15 cellular contexts compared by ENCODE assay signal in genomic region chr3:53342353-53342752, GRCh38. TPM values are rescaled to one million over a fixed set of nuclear protein-coding genes. Genes with fewer than 3 reads are reported as not detected.
DNase-seq lines count a peak whose midpoint lies in the region; ATAC-seq and TF ChIP-seq lines count a peak whose summit lies in the region.
"Had no signal": no experiment of that assay in that cellular context is flagged by ENCODE, and none has a peak within 500 bp of the region (broad histone marks: within the 10 kb centered on the region; RNA-seq: fewer than 3 reads in every experiment).

No MANE protein-coding gene starts in this region.

- no peak for DNase-seq in T-helper 2 cell treated with Interferon-gamma antibody and Interleukin-4, amounts not matched to agents 5 μg/mL and 100 μg/mL, for 36 hours (ENCODE audit: low spot score)
- no peak for DNase-seq in T-helper 2 cell
- peak; percentile 35 to 69 (median 54) for DNase-seq in body of pancreas
- peak; percentile 37 for DNase-seq in hepatocyte (ENCODE audit: low spot score)
- peak in 1 of 2 donors; percentile 24 for DNase-seq in gastrocnemius medialis
- DNase-seq in NCI-H2107 (lab: John Stamatoyannopoulos, UW): no peak
- no peak for DNase-seq in activated T-helper 1 cell treated with anti-CD3 and anti-CD28 coated beads, Interleukin-12 subunit alpha, Interleukin-12 subunit beta, Interleukin-2, Interleukin-4 antibody, amounts not matched to agents 30 ng/mL and 10 ng/mL and 1 ng/mL, durations not matched to agents 14 hours and 24 hours and 36 hours (ENCODE audit: low spot score)
- DNase-seq: activated effector memory CD4-positive, alpha-beta T cell treated with anti-CD3 and anti-CD28 coated beads, Interleukin-2, amount 50 U/mL, for 16 hours; CD8-positive, alpha-beta memory T cell; MV-4-11; naive thymus-derived CD4-positive, alpha-beta T cell; retina; stimulated activated CD8-positive, alpha-beta memory T cell treated with anti-CD3 and anti-CD28 coated beads, Interleukin-4, amount 100 ng/mL, for 48 hours; uterus had no signal

- WGBS in body of pancreas, 2 donors: 13 to 22% methylated on average over 3 of the region's 3 CpGs
- 64% methylated on average over 3 of the region's 3 CpGs for WGBS in hepatocyte (ENCODE audit: low lambda C conversion rate, missing lambda C conversion rate)

- no peak overlapping the region for H3K4me3 Mint-ChIP-seq in T-helper 2 cell treated with Interferon-gamma antibody and Interleukin-4, amounts not matched to agents 5 μg/mL and 100 μg/mL, for 36 hours
- no peak overlapping the region for H3K4me3 Mint-ChIP-seq in activated T-helper 1 cell treated with anti-CD3 and anti-CD28 coated beads, Interleukin-12 subunit alpha, Interleukin-12 subunit beta, Interleukin-2, Interleukin-4 antibody, amounts not matched to agents 30 ng/mL and 10 ng/mL and 1 ng/mL, durations not matched to agents 14 hours and 24 hours and 36 hours

- no peaks in the 10 kb centered on the region for H3K9me3 Mint-ChIP-seq in T-helper 2 cell treated with Interferon-gamma antibody and Interleukin-4, amounts not matched to agents 5 μg/mL and 100 μg/mL, for 36 hours
- H3K9me3 Mint-ChIP-seq in activated T-helper 1 cell treated with anti-CD3 and anti-CD28 coated beads, Interleukin-12 subunit alpha, Interleukin-12 subunit beta, Interleukin-2, Interleukin-4 antibody, amounts not matched to agents 30 ng/mL and 10 ng/mL and 1 ng/mL, durations not matched to agents 14 hours and 24 hours and 36 hours: no peaks in the 10 kb centered on the region
- H3K9me3 Mint-ChIP-seq: CD8-positive, alpha-beta memory T cell; naive thymus-derived CD4-positive, alpha-beta T cell had no signal

- TF ChIP-seq CTCF in body of pancreas (IDR thresholded peaks at IDR 0.05) (no peak), hepatocyte (IDR thresholded peaks at IDR 0.05; ENCODE audit: poor library complexity) (no peak), gastrocnemius medialis (IDR thresholded peaks at IDR 0.05 in 4 of 5, conservative IDR thresholded peaks at IDR 0.05 in 1 of 5) (no peak)

- peak; percentile 55 for ATAC-seq in body of pancreas
- no peak for ATAC-seq in gastrocnemius medialis
- ATAC-seq in HG02981 (IDR thresholded peaks at IDR 0.05; ENCODE audit: unreplicated experiment): no peak
- ATAC-seq: naive thymus-derived CD4-positive, alpha-beta T cell had no signal

- peaks cover 0 to 8% of the 10 kb centered on the region in 2 donors for H3K36me3 ChIP-seq in body of pancreas (replicated peaks in 1 of 2; ENCODE audit: insufficient read depth in 1 of 2, low read depth in 2 of 2)
- no peaks in the 10 kb centered on the region for H3K36me3 ChIP-seq in hepatocyte (replicated peaks; ENCODE audit: insufficient read depth, low read depth)
- H3K36me3 ChIP-seq in gastrocnemius medialis: peaks cover 0 to 40% of the 10 kb centered on the region in 2 donors
- H3K36me3 ChIP-seq: uterus had no signal

- H2AFZ ChIP-seq in hepatocyte: no peak overlapping the region

- in situ Hi-C loops in gastrocnemius medialis (cut with MboI; ENCODE audit: low sequenced_read_pairs in 4 of 4): loop anchor here in 1 of 4 donors (25.0 kb wide), 1 partner anchor 545 kb away; the partner anchor contains the start of genes ACTR8 and SELENOK

- H3K9me3 ChIP-seq in body of pancreas (no peaks in the 10 kb centered on the region), hepatocyte (ENCODE audit: low read depth) (no peaks in the 10 kb centered on the region), gastrocnemius medialis (no peaks in the 10 kb centered on the region)
- H3K9me3 ChIP-seq: uterus had no signal

- TF ChIP-seq POLR2A in body of pancreas (IDR thresholded peaks at IDR 0.05) (no peak), gastrocnemius medialis (IDR thresholded peaks at IDR 0.05) (no peak)

- H3K4me1 ChIP-seq in body of pancreas (peaks cover 45% of the 10 kb centered on the region), hepatocyte (ENCODE audit: insufficient read depth) (peaks cover 17% of the 10 kb centered on the region), gastrocnemius medialis (peaks cover 23 to 28% of the 10 kb centered on the region in 2 donors)

- peak overlapping the region; percentile 63 for H3K4me2 ChIP-seq in hepatocyte

- H3K79me2 ChIP-seq in hepatocyte: peaks cover 95% of the 10 kb centered on the region

- no peaks in the 10 kb centered on the region for H4K20me1 ChIP-seq in hepatocyte (ENCODE audit: insufficient read depth, poor library complexity, severe bottlenecking)

- peaks cover 32% of the 10 kb centered on the region for H3K36me3 Mint-ChIP-seq in T-helper 2 cell treated with Interferon-gamma antibody and Interleukin-4, amounts not matched to agents 5 μg/mL and 100 μg/mL, for 36 hours (ENCODE audit: low read depth)
- peaks cover 36% of the 10 kb centered on the region for H3K36me3 Mint-ChIP-seq in activated T-helper 1 cell treated with anti-CD3 and anti-CD28 coated beads, Interleukin-12 subunit alpha, Interleukin-12 subunit beta, Interleukin-2, Interleukin-4 antibody, amounts not matched to agents 30 ng/mL and 10 ng/mL and 1 ng/mL, durations not matched to agents 14 hours and 24 hours and 36 hours (ENCODE audit: low read depth)

- H3K4me1 Mint-ChIP-seq in T-helper 2 cell treated with Interferon-gamma antibody and Interleukin-4, amounts not matched to agents 5 μg/mL and 100 μg/mL, for 36 hours (ENCODE audit: low read depth): peaks cover 28% of the 10 kb centered on the region
- H3K4me1 Mint-ChIP-seq in activated T-helper 1 cell treated with anti-CD3 and anti-CD28 coated beads, Interleukin-12 subunit alpha, Interleukin-12 subunit beta, Interleukin-2, Interleukin-4 antibody, amounts not matched to agents 30 ng/mL and 10 ng/mL and 1 ng/mL, durations not matched to agents 14 hours and 24 hours and 36 hours (ENCODE audit: low read depth): peaks cover 45% of the 10 kb centered on the region

- H3K27me3 Mint-ChIP-seq in T-helper 2 cell treated with Interferon-gamma antibody and Interleukin-4, amounts not matched to agents 5 μg/mL and 100 μg/mL, for 36 hours (ENCODE audit: low read depth): no peaks in the 10 kb centered on the region
- H3K27me3 Mint-ChIP-seq in activated T-helper 1 cell treated with anti-CD3 and anti-CD28 coated beads, Interleukin-12 subunit alpha, Interleukin-12 subunit beta, Interleukin-2, Interleukin-4 antibody, amounts not matched to agents 30 ng/mL and 10 ng/mL and 1 ng/mL, durations not matched to agents 14 hours and 24 hours and 36 hours (ENCODE audit: insufficient read depth): no peaks in the 10 kb centered on the region
- H3K27me3 Mint-ChIP-seq: CD8-positive, alpha-beta memory T cell; naive thymus-derived CD4-positive, alpha-beta T cell had no signal

- H3K4me3 ChIP-seq in body of pancreas: no peak overlapping the region
- H3K4me3 ChIP-seq in hepatocyte: no peak overlapping the region
- no peak overlapping the region for H3K4me3 ChIP-seq in gastrocnemius medialis
- H3K4me3 ChIP-seq: uterus had no signal

- intact Hi-C loops in body of pancreas (cut with DNase I): no loop called here
- intact Hi-C loops in gastrocnemius medialis (cut with DNase I; ENCODE audit: low total_unique reads): no loop called here
- intact Hi-C loops in activated T-helper 1 cell treated with anti-CD3 and anti-CD28 coated beads, Interleukin-12 subunit alpha, Interleukin-12 subunit beta, Interleukin-2, Interleukin-4 antibody, amounts not matched to agents 30 ng/mL and 10 ng/mL and 1 ng/mL, durations not matched to agents 14 hours and 24 hours and 36 hours (cut with micrococcal nuclease): no loop called here

- peak overlapping the region in 3 of 4 donors; percentile 32 to 48 (median 36) for H3K27ac ChIP-seq in body of pancreas
- peak overlapping the region; percentile 82 for H3K27ac ChIP-seq in hepatocyte
- H3K27ac ChIP-seq in gastrocnemius medialis: peak overlapping the region in 3 of 4 donors; percentile 23 to 47 (median 39)
- H3K27ac ChIP-seq: uterus had no signal

- peak overlapping the region; percentile 46 for H3K27ac Mint-ChIP-seq in T-helper 2 cell treated with Interferon-gamma antibody and Interleukin-4, amounts not matched to agents 5 μg/mL and 100 μg/mL, for 36 hours
- no peak overlapping the region for H3K27ac Mint-ChIP-seq in activated T-helper 1 cell treated with anti-CD3 and anti-CD28 coated beads, Interleukin-12 subunit alpha, Interleukin-12 subunit beta, Interleukin-2, Interleukin-4 antibody, amounts not matched to agents 30 ng/mL and 10 ng/mL and 1 ng/mL, durations not matched to agents 14 hours and 24 hours and 36 hours

- no peaks in the 10 kb centered on the region for H3K9me2 ChIP-seq in hepatocyte (replicated peaks; ENCODE audit: insufficient read depth)

- H3K27me3 ChIP-seq in body of pancreas: no peaks in the 10 kb centered on the region
- H3K27me3 ChIP-seq in hepatocyte: no peaks in the 10 kb centered on the region
- no peaks in the 10 kb centered on the region for H3K27me3 ChIP-seq in gastrocnemius medialis
- H3K27me3 ChIP-seq: uterus had no signal

RNA-seq across cellular contexts. Expression of gene DCP1A, which starts 5.0 kb away (rescaled TPM):
- 10 to 100 TPM; 11.9 to 21.8 TPM for total RNA-seq in body of pancreas
- total RNA-seq in hepatocyte: 20.4 and 23.0 TPM in 2 replicates
- polyA plus RNA-seq in hepatocyte: 28.2 and 34.5 TPM in 2 replicates
- 10 to 100 TPM; 10.9 to 18.4 (median 15.2) TPM for total RNA-seq in gastrocnemius medialis
- total RNA-seq in activated T-helper 1 cell treated with anti-CD3 and anti-CD28 coated beads, Interleukin-12 subunit alpha, Interleukin-12 subunit beta, Interleukin-2, Interleukin-4 antibody, amounts not matched to agents 30 ng/mL and 10 ng/mL and 1 ng/mL, durations not matched to agents 14 hours and 24 hours and 36 hours: 46.3 and 48.6 TPM in 2 replicates

Comparison
In these comparisons a context has a peak if more than half of its experiments do, and no peak if none do; other contexts are left out.
1. DNase-seq: peak in body of pancreas (4 of 4) and hepatocyte (single experiment); none in T-helper 2 cell treated with Interferon-gamma antibody and Interleukin-4, amounts not matched to agents 5 μg/mL and 100 μg/mL, for 36 hours (single experiment), T-helper 2 cell (0 of 5), NCI-H2107 (single experiment) and activated T-helper 1 cell treated with anti-CD3 and anti-CD28 coated beads, Interleukin-12 subunit alpha, Interleukin-12 subunit beta, Interleukin-2, Interleukin-4 antibody, amounts not matched to agents 30 ng/mL and 10 ng/mL and 1 ng/mL, durations not matched to agents 14 hours and 24 hours and 36 hours (single experiment).
2. Peak in every context shown above with its lines, with median percentiles within 50 percentile points of each other: H3K27ac ChIP-seq.